ENCODE assay signal across 12 cellular contexts in the genomic region with DNA sequence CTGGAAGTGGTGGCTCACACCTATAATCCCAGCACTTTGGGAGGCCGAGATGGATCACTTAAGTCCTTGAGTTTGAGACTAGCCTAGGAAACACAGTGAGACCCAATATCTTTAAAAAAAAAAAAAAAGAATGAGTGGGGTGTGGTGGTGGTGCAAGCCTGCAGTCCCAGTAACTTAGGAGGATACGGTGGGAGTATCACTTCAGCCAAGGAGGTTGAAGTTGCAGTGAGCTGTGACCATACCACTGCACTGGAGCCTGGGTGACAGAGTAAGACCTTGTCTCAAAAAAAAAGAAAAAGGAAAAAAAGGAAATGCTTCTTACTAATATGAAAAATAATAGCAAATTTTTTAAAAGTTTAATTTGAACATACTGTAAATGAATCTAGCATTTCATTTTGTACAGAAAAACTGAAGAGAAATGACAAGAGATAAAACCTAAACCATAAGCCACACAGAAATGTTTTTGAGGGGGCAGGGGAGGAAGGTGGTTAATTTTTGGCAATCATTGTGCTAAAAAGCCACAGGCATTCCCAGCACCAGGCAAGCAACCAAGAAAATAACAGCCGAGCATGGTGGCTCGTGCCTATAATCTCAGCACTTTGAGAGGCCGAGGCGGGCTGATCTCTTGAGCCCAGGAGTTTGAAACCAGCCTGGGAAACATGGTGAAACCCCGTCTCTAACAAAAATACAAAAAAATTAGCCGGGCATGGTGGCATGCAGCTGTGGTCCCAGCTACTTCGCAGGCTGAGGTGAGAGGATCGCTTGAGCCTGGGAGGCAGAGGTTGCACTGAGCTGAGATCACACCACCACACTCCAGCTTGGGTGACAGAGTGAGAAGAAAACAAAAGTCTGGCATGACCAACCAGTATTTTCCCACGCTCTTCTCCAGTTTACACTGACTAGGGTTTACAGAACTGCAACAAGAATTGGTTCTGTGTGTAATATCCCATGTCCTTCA.
DNase-seq lines count a peak whose midpoint lies in the region; ATAC-seq and TF ChIP-seq lines count a peak whose summit lies in the region.
"Had no signal": no experiment of that assay in that cellular context is flagged by ENCODE, and none has a peak within 500 bp of the region (broad histone marks: within the 10 kb centered on the region; RNA-seq: fewer than 3 reads in every experiment).

No MANE protein-coding gene starts in this region.

- no peaks in the 10 kb centered on the region for H3K9me3 ChIP-seq in right cardiac atrium (ENCODE audit: control insufficient read depth, low read length)

- intact Hi-C loops in right cardiac atrium (cut with DNase I), result no loop called here

- no peaks in the 10 kb centered on the region for H3K27me3 ChIP-seq in right cardiac atrium (ENCODE audit: control insufficient read depth, insufficient read depth)

- no peak for TF ChIP-seq CTCF in AG10803 (conservative IDR thresholded peaks at IDR 0.05; ENCODE audit: low read length)
- TF ChIP-seq CTCF in fibroblast of the aortic adventitia (IDR thresholded peaks at IDR 0.05; ENCODE audit: insufficient read depth, low read length), result no peak

- H3K27ac ChIP-seq in right cardiac atrium (ENCODE audit: low read length), result no peak overlapping the region

- WGBS in right cardiac atrium, result 58% methylated on average over 11 of the region's 11 CpGs

- H3K4me3 ChIP-seq in AG10803 (ENCODE audit: low read length) (no peak overlapping the region), fibroblast of the aortic adventitia (ENCODE audit: low read depth, low read length) (no peak overlapping the region), right cardiac atrium (ENCODE audit: low read length) (no peak overlapping the region)

- DNase-seq in AG10803 (ENCODE audit: low read depth), result peak; percentile 88
- peak; percentile 39 for DNase-seq in NCI-H226
- peak; percentile 71 for DNase-seq in fibroblast of the aortic adventitia (ENCODE audit: low read depth)
- no peak for DNase-seq in DMS53 (lab: John Stamatoyannopoulos, UW)
- no peak for DNase-seq in NOMO-1 treated with dmso at 0.1 percent for 144 hours (lab: John Stamatoyannopoulos, UW; ENCODE audit: unreplicated experiment)
- DNase-seq in right cardiac atrium, result no peak
- DNase-seq: activated B cell treated with CpG ODN at 0.5 μM for 24 hours; activated naive CD8-positive, alpha-beta T cell treated with anti-CD3 and anti-CD28 coated beads for 36 hours; foreskin fibroblast had no signal

- ATAC-seq in GM19468 (IDR thresholded peaks at IDR 0.05; ENCODE audit: extremely low read depth, unreplicated experiment) (peak; percentile 20), HG03025 (IDR thresholded peaks at IDR 0.05; ENCODE audit: low FRiP score, unreplicated experiment) (no peak), right cardiac atrium (no peak)
- ATAC-seq: naive thymus-derived CD8-positive, alpha-beta T cell had no signal

- H3K4me1 ChIP-seq in right cardiac atrium (ENCODE audit: control insufficient read depth, insufficient read depth, low read length), result peaks cover 4% of the 10 kb centered on the region

Comparison
In these comparisons a context has a peak if more than half of its experiments do, and no peak if none do; other contexts are left out.
1. DNase-seq: peak in AG10803 (single experiment), NCI-H226 (single experiment) and fibroblast of the aortic adventitia (single experiment); none in DMS53 (single experiment), NOMO-1 treated with dmso at 0.1 percent for 144 hours (single experiment) and right cardiac atrium (0 of 3).